In the genomic region with DNA sequence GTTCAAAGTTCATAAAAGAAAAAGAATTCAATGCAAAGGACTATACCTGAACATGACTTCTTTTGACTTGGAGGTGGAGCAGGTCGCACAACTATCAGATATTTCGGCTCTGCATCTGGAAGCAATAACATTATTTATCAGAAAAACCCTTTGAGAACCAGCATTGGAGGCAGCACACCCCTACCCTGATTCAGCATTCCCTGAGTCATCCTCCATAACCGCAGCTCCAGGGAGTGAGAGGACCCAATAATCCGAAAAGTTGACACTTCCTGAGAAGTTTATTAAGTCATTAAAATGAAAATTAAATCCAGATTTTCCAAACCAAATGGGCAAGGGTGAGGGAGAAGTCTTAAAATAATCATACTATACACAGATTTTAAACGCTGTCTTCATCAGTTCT, we compare ENCODE assay signal across 24 cellular contexts.
DNase-seq lines count a peak whose midpoint lies in the region; ATAC-seq, FAIRE-seq and TF ChIP-seq lines count a peak whose summit lies in the region.
"Had no signal": no experiment of that assay in that cellular context is flagged by ENCODE, and none has a peak within 500 bp of the region (broad histone marks: within the 10 kb centered on the region; RNA-seq: fewer than 3 reads in every experiment).

No MANE protein-coding gene starts in this region.

- H3K79me2 ChIP-seq in astrocyte (ENCODE audit: insufficient read depth, low read length), result no peaks in the 10 kb centered on the region

- H3K9me3 ChIP-seq in astrocyte (ENCODE audit: insufficient read depth, low read depth, low read length), result no peaks in the 10 kb centered on the region
- H3K9me3 ChIP-seq: BLaER1, heart right ventricle had no signal

- intact Hi-C loops in activated T-helper 1 cell treated with anti-CD3 and anti-CD28 coated beads, Interleukin-12 subunit alpha, Interleukin-12 subunit beta, Interleukin-2, Interleukin-4 antibody, amounts not matched to agents 30 ng/mL and 10 ng/mL and 1 ng/mL, durations not matched to agents 14 hours and 24 hours and 36 hours (cut with micrococcal nuclease), result no loop called here

- H3K9me3 Mint-ChIP-seq in astrocyte (ENCODE audit: unreplicated experiment), result no peaks in the 10 kb centered on the region
- H3K9me3 Mint-ChIP-seq in activated T-helper 1 cell treated with anti-CD3 and anti-CD28 coated beads, Interleukin-12 subunit alpha, Interleukin-12 subunit beta, Interleukin-2, Interleukin-4 antibody, amounts not matched to agents 30 ng/mL and 10 ng/mL and 1 ng/mL, durations not matched to agents 14 hours and 24 hours and 36 hours, result no peaks in the 10 kb centered on the region
- H3K9me3 Mint-ChIP-seq: T-helper 1 cell treated with Interleukin-12 subunit alpha and Interleukin-12 subunit beta and Interleukin-4 antibody, amounts not matched to agents 30 μg/mL and 1 μg/mL, for 36 hours had no signal

- no peaks in the 10 kb centered on the region for H3K27me3 ChIP-seq in astrocyte (ENCODE audit: insufficient read depth, low read length)
- H3K27me3 ChIP-seq: BLaER1, heart right ventricle had no signal

- H4K20me1 ChIP-seq in astrocyte (ENCODE audit: insufficient read depth, low read length), result no peaks in the 10 kb centered on the region
- H4K20me1 ChIP-seq: BLaER1 had no signal

- H3K4me1 ChIP-seq in astrocyte (ENCODE audit: insufficient read depth, low read length), result peaks cover 11% of the 10 kb centered on the region
- H3K4me1 ChIP-seq: BLaER1 had no signal

- H3K4me3 Mint-ChIP-seq in astrocyte (ENCODE audit: unreplicated experiment), result no peak overlapping the region
- no peak overlapping the region for H3K4me3 Mint-ChIP-seq in activated T-helper 1 cell treated with anti-CD3 and anti-CD28 coated beads, Interleukin-12 subunit alpha, Interleukin-12 subunit beta, Interleukin-2, Interleukin-4 antibody, amounts not matched to agents 30 ng/mL and 10 ng/mL and 1 ng/mL, durations not matched to agents 14 hours and 24 hours and 36 hours
- H3K4me3 Mint-ChIP-seq: naive thymus-derived CD8-positive, alpha-beta T cell; T-helper 1 cell treated with Interleukin-12 subunit alpha and Interleukin-12 subunit beta and Interleukin-4 antibody, amounts not matched to agents 30 μg/mL and 1 μg/mL, for 36 hours had no signal

- no peaks in the 10 kb centered on the region for H3K4me1 Mint-ChIP-seq in astrocyte (ENCODE audit: low read depth, unreplicated experiment)
- peaks cover 8% of the 10 kb centered on the region for H3K4me1 Mint-ChIP-seq in activated T-helper 1 cell treated with anti-CD3 and anti-CD28 coated beads, Interleukin-12 subunit alpha, Interleukin-12 subunit beta, Interleukin-2, Interleukin-4 antibody, amounts not matched to agents 30 ng/mL and 10 ng/mL and 1 ng/mL, durations not matched to agents 14 hours and 24 hours and 36 hours (ENCODE audit: low read depth)

- DNase-seq in AG10803 (ENCODE audit: low read depth) (peak; percentile 90), HS-27A (ENCODE audit: low read depth) (peak; percentile 56), astrocyte (ENCODE audit: low read depth) (peak; percentile 54), iris pigment epithelial cell (ENCODE audit: low read depth) (peak; percentile 71), NCI-H345 (lab: John Stamatoyannopoulos, UW) (no peak), HuH-7.5 (ENCODE audit: low spot score) (no peak)
- no peak for DNase-seq in activated T-helper 1 cell treated with anti-CD3 and anti-CD28 coated beads, Interleukin-12 subunit alpha, Interleukin-12 subunit beta, Interleukin-2, Interleukin-4 antibody, amounts not matched to agents 30 ng/mL and 10 ng/mL and 1 ng/mL, durations not matched to agents 14 hours and 24 hours and 36 hours (ENCODE audit: low spot score)
- DNase-seq: activated CD4-positive, CD25-positive, alpha-beta regulatory T cell treated with anti-CD3 and anti-CD28 coated beads, Interleukin-2, amount 50 U/mL, for 72 hours; amygdala; cortex of kidney; heart right ventricle; islet precursor cell; KG1; mammary epithelial cell; naive thymus-derived CD8-positive, alpha-beta T cell; NCI-H1105; NCI-H524; Right ventricle myocardium superior; small intestine; stimulated activated CD4-positive, alpha-beta T cell treated with anti-CD3 and anti-CD28 coated beads, Interleukin-4, amount 100 ng/mL, for 24 hours; substantia nigra had no signal

- H3K36me3 Mint-ChIP-seq in astrocyte (ENCODE audit: low read depth, unreplicated experiment), result no peaks in the 10 kb centered on the region
- no peaks in the 10 kb centered on the region for H3K36me3 Mint-ChIP-seq in activated T-helper 1 cell treated with anti-CD3 and anti-CD28 coated beads, Interleukin-12 subunit alpha, Interleukin-12 subunit beta, Interleukin-2, Interleukin-4 antibody, amounts not matched to agents 30 ng/mL and 10 ng/mL and 1 ng/mL, durations not matched to agents 14 hours and 24 hours and 36 hours (ENCODE audit: low read depth)
- H3K36me3 Mint-ChIP-seq: naive thymus-derived CD8-positive, alpha-beta T cell had no signal

- no peak overlapping the region for H3K27ac ChIP-seq in astrocyte (ENCODE audit: low read depth, low read length)
- H3K27ac ChIP-seq: BLaER1 had no signal

- H2AFZ ChIP-seq in astrocyte (ENCODE audit: low read depth, low read length), result no peak overlapping the region

- TF ChIP-seq CTCF in AG10803 (conservative IDR thresholded peaks at IDR 0.05; ENCODE audit: low read length) (no peak), astrocyte (IDR thresholded peaks at IDR 0.05; ENCODE audit: insufficient read depth, low read depth, low read length) (no peak)

- H3K27ac Mint-ChIP-seq in astrocyte (ENCODE audit: unreplicated experiment), result no peak overlapping the region
- no peak overlapping the region for H3K27ac Mint-ChIP-seq in activated T-helper 1 cell treated with anti-CD3 and anti-CD28 coated beads, Interleukin-12 subunit alpha, Interleukin-12 subunit beta, Interleukin-2, Interleukin-4 antibody, amounts not matched to agents 30 ng/mL and 10 ng/mL and 1 ng/mL, durations not matched to agents 14 hours and 24 hours and 36 hours
- H3K27ac Mint-ChIP-seq: naive thymus-derived CD8-positive, alpha-beta T cell; T-helper 1 cell treated with Interleukin-12 subunit alpha and Interleukin-12 subunit beta and Interleukin-4 antibody, amounts not matched to agents 30 μg/mL and 1 μg/mL, for 36 hours had no signal

- no peak overlapping the region for H3K9ac ChIP-seq in astrocyte (ENCODE audit: low read length)
- H3K9ac ChIP-seq: BLaER1 had no signal

- H3K4me2 ChIP-seq in astrocyte (ENCODE audit: low read length), result peak overlapping the region; percentile 12
- H3K4me2 ChIP-seq: BLaER1 had no signal

- FAIRE-seq in astrocyte (lab: Jason Lieb, UNC), result no peak
- FAIRE-seq: small intestine had no signal

- H3K27me3 Mint-ChIP-seq in astrocyte (ENCODE audit: low read depth, unreplicated experiment), result no peaks in the 10 kb centered on the region
- H3K27me3 Mint-ChIP-seq in activated T-helper 1 cell treated with anti-CD3 and anti-CD28 coated beads, Interleukin-12 subunit alpha, Interleukin-12 subunit beta, Interleukin-2, Interleukin-4 antibody, amounts not matched to agents 30 ng/mL and 10 ng/mL and 1 ng/mL, durations not matched to agents 14 hours and 24 hours and 36 hours (ENCODE audit: insufficient read depth), result peaks cover 3% of the 10 kb centered on the region

- H3K4me3 ChIP-seq in AG10803 (ENCODE audit: low read length) (no peak overlapping the region), astrocyte (ENCODE audit: insufficient read depth, low read depth, low read length) (no peak overlapping the region)
- H3K4me3 ChIP-seq: BLaER1, heart right ventricle had no signal

- H3K36me3 ChIP-seq in astrocyte (ENCODE audit: insufficient read depth, low read length), result no peaks in the 10 kb centered on the region
- H3K36me3 ChIP-seq: BLaER1 had no signal

- no peak for ATAC-seq in GM21515 (IDR thresholded peaks at IDR 0.05; ENCODE audit: unreplicated experiment)
- ATAC-seq: heart right ventricle; naive thymus-derived CD8-positive, alpha-beta T cell had no signal

Comparison
In these comparisons a context has a peak if more than half of its experiments do, and no peak if none do; other contexts are left out.
1. DNase-seq: peak in AG10803 (single experiment), HS-27A (single experiment), astrocyte (single experiment) and iris pigment epithelial cell (single experiment); none in activated T-helper 1 cell treated with anti-CD3 and anti-CD28 coated beads, Interleukin-12 subunit alpha, Interleukin-12 subunit beta, Interleukin-2, Interleukin-4 antibody, amounts not matched to agents 30 ng/mL and 10 ng/mL and 1 ng/mL, durations not matched to agents 14 hours and 24 hours and 36 hours (single experiment), NCI-H345 (single experiment) and HuH-7.5 (single experiment).